18 cellular contexts compared by ENCODE assay signal in genomic region chr22:35156945-35157344, GRCh38.
"Had no signal": no experiment of that assay in that cellular context is flagged by ENCODE, and none has a peak within 500 bp of the region (broad histone marks: within the 10 kb centered on the region; RNA-seq: fewer than 3 reads in every experiment).

No MANE protein-coding gene starts in this region.

- H3K4me3 Mint-ChIP-seq: activated CD4-positive, alpha-beta memory T cell treated with anti-CD3 and anti-CD28 coated beads, Interleukin-2, amount 10 ng/mL, durations not matched to agents 7 days and 5 days; activated naive CD4-positive, alpha-beta T cell treated with anti-CD3 and anti-CD28 coated beads, Interleukin-2, amount 50 U/mL, for 24 hours; natural killer cell; stimulated activated effector memory CD8-positive, alpha-beta T cell treated with anti-CD3 and anti-CD28 coated beads, Interleukin-12 subunit alpha, Interleukin-12 subunit beta, amount 100 ng/mL, for 72 hours; WTC11 had no signal

- H3K4me3 ChIP-seq: cardiac muscle cell, gastroesophageal sphincter, heart right ventricle, mucosa of descending colon, uterus had no signal

- H3K27ac Mint-ChIP-seq: activated CD4-positive, alpha-beta memory T cell treated with anti-CD3 and anti-CD28 coated beads, Interleukin-2, amount 10 ng/mL, durations not matched to agents 7 days and 5 days; activated naive CD4-positive, alpha-beta T cell treated with anti-CD3 and anti-CD28 coated beads, Interleukin-2, amount 50 U/mL, for 24 hours; natural killer cell; stimulated activated effector memory CD8-positive, alpha-beta T cell treated with anti-CD3 and anti-CD28 coated beads, Interleukin-12 subunit alpha, Interleukin-12 subunit beta, amount 100 ng/mL, for 72 hours; WTC11 had no signal

- ATAC-seq: gastroesophageal sphincter; heart right ventricle; left cardiac atrium; mucosa of descending colon; natural killer cell; stimulated activated effector memory CD8-positive, alpha-beta T cell treated with anti-CD3 and anti-CD28 coated beads, Interleukin-12 subunit alpha, Interleukin-12 subunit beta, amount 100 ng/mL, for 72 hours; WTC11 had no signal

- H3K36me3 Mint-ChIP-seq: activated naive CD4-positive, alpha-beta T cell treated with anti-CD3 and anti-CD28 coated beads, Interleukin-2, amount 50 U/mL, for 24 hours; natural killer cell; stimulated activated effector memory CD8-positive, alpha-beta T cell treated with anti-CD3 and anti-CD28 coated beads, Interleukin-12 subunit alpha, Interleukin-12 subunit beta, amount 100 ng/mL, for 72 hours had no signal

- H3K27ac ChIP-seq: cardiac muscle cell, gastroesophageal sphincter, heart right ventricle, uterus had no signal

- H3K4me1 Mint-ChIP-seq: activated CD4-positive, alpha-beta memory T cell treated with anti-CD3 and anti-CD28 coated beads, Interleukin-2, amount 10 ng/mL, durations not matched to agents 7 days and 5 days; activated naive CD4-positive, alpha-beta T cell treated with anti-CD3 and anti-CD28 coated beads, Interleukin-2, amount 50 U/mL, for 24 hours; natural killer cell; stimulated activated effector memory CD8-positive, alpha-beta T cell treated with anti-CD3 and anti-CD28 coated beads, Interleukin-12 subunit alpha, Interleukin-12 subunit beta, amount 100 ng/mL, for 72 hours had no signal

- H3K4me1 ChIP-seq: gastroesophageal sphincter, uterus had no signal

- H3K27me3 ChIP-seq: cardiac muscle cell, uterus had no signal

- DNase-seq: activated CD4-positive, alpha-beta memory T cell treated with anti-CD3 and anti-CD28 coated beads, Interleukin-2, amount 10 ng/mL, durations not matched to agents 7 days and 5 days; activated CD4-positive, alpha-beta T cell treated with anti-CD3 and anti-CD28 coated beads for 4 hours; activated effector memory CD4-positive, alpha-beta T cell treated with anti-CD3 and anti-CD28 coated beads, Interleukin-2, amount 50 U/mL, for 16 hours; activated T-cell treated with anti-CD3 and anti-CD28 coated beads, Interleukin-2, amount 50 U/mL, for 48 hours; heart right ventricle; left cardiac atrium; mammary epithelial cell; mucosa of descending colon; natural killer cell; nucleus accumbens; posterior cingulate gyrus; retina; uterus had no signal

- H3K9me3 ChIP-seq: gastroesophageal sphincter, heart right ventricle, mucosa of descending colon, uterus had no signal

- H3K9me3 Mint-ChIP-seq: activated CD4-positive, alpha-beta memory T cell treated with anti-CD3 and anti-CD28 coated beads, Interleukin-2, amount 10 ng/mL, durations not matched to agents 7 days and 5 days; activated naive CD4-positive, alpha-beta T cell treated with anti-CD3 and anti-CD28 coated beads, Interleukin-2, amount 50 U/mL, for 24 hours; natural killer cell; stimulated activated effector memory CD8-positive, alpha-beta T cell treated with anti-CD3 and anti-CD28 coated beads, Interleukin-12 subunit alpha, Interleukin-12 subunit beta, amount 100 ng/mL, for 72 hours had no signal

- H3K36me3 ChIP-seq: cardiac muscle cell, gastroesophageal sphincter, heart right ventricle, uterus had no signal
